ENCODE assay signal across 1 cellular context in genomic region chr14:24982472-24983155, GRCh38.
A peak's percentile ranks its signal among the peaks of the same experiment; 100 is the strongest.
TF ChIP-seq lines count a peak whose summit lies in the region.

No MANE protein-coding gene starts in this region.

TF ChIP-seq in HepG2, 621 proteins besides CTCF, POLR2A, EP300 and RAD21 (continued from another document and continues in another):
- TF ChIP-seq, protein P1, sequence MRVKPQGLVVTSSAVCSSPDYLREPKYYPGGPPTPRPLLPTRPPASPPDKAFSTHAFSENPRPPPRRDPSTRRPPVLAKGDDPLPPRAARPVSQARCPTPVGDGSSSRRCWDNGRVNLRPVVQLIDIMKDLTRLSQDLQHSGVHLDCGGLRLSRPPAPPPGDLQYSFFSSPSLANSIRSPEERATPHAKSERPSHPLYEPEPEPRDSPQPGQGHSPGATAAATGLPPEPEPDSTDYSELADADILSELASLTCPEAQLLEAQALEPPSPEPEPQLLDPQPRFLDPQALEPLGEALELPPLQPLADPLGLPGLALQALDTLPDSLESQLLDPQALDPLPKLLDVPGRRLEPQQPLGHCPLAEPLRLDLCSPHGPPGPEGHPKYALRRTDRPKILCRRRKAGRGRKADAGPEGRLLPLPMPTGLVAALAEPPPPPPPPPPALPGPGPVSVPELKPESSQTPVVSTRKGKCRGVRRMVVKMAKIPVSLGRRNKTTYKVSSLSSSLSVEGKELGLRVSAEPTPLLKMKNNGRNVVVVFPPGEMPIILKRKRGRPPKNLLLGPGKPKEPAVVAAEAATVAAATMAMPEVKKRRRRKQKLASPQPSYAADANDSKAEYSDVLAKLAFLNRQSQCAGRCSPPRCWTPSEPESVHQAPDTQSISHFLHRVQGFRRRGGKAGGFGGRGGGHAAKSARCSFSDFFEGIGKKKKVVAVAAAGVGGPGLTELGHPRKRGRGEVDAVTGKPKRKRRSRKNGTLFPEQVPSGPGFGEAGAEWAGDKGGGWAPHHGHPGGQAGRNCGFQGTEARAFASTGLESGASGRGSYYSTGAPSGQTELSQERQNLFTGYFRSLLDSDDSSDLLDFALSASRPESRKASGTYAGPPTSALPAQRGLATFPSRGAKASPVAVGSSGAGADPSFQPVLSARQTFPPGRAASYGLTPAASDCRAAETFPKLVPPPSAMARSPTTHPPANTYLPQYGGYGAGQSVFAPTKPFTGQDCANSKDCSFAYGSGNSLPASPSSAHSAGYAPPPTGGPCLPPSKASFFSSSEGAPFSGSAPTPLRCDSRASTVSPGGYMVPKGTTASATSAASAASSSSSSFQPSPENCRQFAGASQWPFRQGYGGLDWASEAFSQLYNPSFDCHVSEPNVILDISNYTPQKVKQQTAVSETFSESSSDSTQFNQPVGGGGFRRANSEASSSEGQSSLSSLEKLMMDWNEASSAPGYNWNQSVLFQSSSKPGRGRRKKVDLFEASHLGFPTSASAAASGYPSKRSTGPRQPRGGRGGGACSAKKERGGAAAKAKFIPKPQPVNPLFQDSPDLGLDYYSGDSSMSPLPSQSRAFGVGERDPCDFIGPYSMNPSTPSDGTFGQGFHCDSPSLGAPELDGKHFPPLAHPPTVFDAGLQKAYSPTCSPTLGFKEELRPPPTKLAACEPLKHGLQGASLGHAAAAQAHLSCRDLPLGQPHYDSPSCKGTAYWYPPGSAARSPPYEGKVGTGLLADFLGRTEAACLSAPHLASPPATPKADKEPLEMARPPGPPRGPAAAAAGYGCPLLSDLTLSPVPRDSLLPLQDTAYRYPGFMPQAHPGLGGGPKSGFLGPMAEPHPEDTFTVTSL (CRISPR knock-in tag; IDR thresholded peaks at IDR 0.05; ENCODE audit: borderline replicate concordance), result peak; percentile 86
- TF ChIP-seq, protein P2, sequence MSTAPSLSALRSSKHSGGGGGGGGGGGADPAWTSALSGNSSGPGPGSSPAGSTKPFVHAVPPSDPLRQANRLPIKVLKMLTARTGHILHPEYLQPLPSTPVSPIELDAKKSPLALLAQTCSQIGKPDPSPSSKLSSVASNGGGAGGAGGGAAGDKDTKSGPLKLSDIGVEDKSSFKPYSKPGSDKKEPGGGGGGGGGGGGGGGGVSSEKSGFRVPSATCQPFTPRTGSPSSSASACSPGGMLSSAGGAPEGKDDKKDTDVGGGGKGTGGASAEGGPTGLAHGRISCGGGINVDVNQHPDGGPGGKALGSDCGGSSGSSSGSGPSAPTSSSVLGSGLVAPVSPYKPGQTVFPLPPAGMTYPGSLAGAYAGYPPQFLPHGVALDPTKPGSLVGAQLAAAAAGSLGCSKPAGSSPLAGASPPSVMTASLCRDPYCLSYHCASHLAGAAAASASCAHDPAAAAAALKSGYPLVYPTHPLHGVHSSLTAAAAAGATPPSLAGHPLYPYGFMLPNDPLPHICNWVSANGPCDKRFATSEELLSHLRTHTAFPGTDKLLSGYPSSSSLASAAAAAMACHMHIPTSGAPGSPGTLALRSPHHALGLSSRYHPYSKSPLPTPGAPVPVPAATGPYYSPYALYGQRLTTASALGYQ (CRISPR knock-in tag; IDR thresholded peaks at IDR 0.05), result peak; percentile 61; the same call in 1 of the 2 replicates
- TF ChIP-seq BCL3 (CRISPR knock-in tag; IDR thresholded peaks at IDR 0.05) (no peak), FOSL2 (CRISPR knock-in tag; IDR thresholded peaks at IDR 0.05) (peak; percentile 65), JDP2 (CRISPR knock-in tag; IDR thresholded peaks at IDR 0.05; ENCODE audit: borderline replicate concordance) (no peak), ZNF3 (CRISPR knock-in tag; IDR thresholded peaks at IDR 0.05) (no peak; the same call in 1 of the 2 replicates), ATAD3A (CRISPR knock-in tag; IDR thresholded peaks at IDR 0.05) (no peak), ZC3H4 (CRISPR knock-in tag; IDR thresholded peaks at IDR 0.05; ENCODE audit: borderline replicate concordance) (no peak), MYC (CRISPR knock-in tag; IDR thresholded peaks at IDR 0.05; ENCODE audit: borderline replicate concordance) (no peak), STAT6 (CRISPR knock-in tag; IDR thresholded peaks at IDR 0.05; ENCODE audit: borderline replicate concordance) (no peak), AHR (CRISPR knock-in tag; IDR thresholded peaks at IDR 0.05) (no peak), THAP11 (CRISPR knock-in tag; IDR thresholded peaks at IDR 0.05) (peak; percentile 40), PTBP1 (IDR thresholded peaks at IDR 0.05; ENCODE audit: low read depth, low read length, poor library complexity, severe bottlenecking) (no peak), MXI1 (IDR thresholded peaks at IDR 0.05; ENCODE audit: borderline replicate concordance, low read depth, low read length) (no peak), JUN (CRISPR knock-in tag; IDR thresholded peaks at IDR 0.05) (no peak), RFX3 (CRISPR knock-in tag; IDR thresholded peaks at IDR 0.05) (no peak), ZNF431 (CRISPR knock-in tag; IDR thresholded peaks at IDR 0.05; ENCODE audit: borderline replicate concordance, low read depth) (no peak), ZNF605 (CRISPR knock-in tag; IDR thresholded peaks at IDR 0.05) (no peak), NCOA5 (CRISPR knock-in tag; IDR thresholded peaks at IDR 0.05) (no peak), ZNF713 (CRISPR knock-in tag; IDR thresholded peaks at IDR 0.05) (no peak), ARNTL (CRISPR knock-in tag; IDR thresholded peaks at IDR 0.05) (no peak), SALL1 (CRISPR knock-in tag; IDR thresholded peaks at IDR 0.05) (no peak), ZNF468 (CRISPR knock-in tag; IDR thresholded peaks at IDR 0.05) (no peak), ZNF674 (CRISPR knock-in tag; IDR thresholded peaks at IDR 0.05; ENCODE audit: low read depth) (no peak), NFYC (CRISPR knock-in tag; IDR thresholded peaks at IDR 0.05) (0 out of 2 replicates have a peak, but pooled peaks have one; percentile 4), ZNF646 (CRISPR knock-in tag; IDR thresholded peaks at IDR 0.05) (no peak)
- TF ChIP-seq, protein P3, sequence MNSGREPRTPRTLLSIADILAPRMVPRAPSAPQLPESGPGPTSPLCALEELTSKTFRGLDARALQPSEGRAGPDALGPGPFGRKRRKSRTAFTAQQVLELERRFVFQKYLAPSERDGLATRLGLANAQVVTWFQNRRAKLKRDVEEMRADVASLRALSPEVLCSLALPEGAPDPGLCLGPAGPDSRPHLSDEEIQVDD (CRISPR knock-in tag; IDR thresholded peaks at IDR 0.05; ENCODE audit: borderline replicate concordance), result no peak
- TF ChIP-seq, protein P4, sequence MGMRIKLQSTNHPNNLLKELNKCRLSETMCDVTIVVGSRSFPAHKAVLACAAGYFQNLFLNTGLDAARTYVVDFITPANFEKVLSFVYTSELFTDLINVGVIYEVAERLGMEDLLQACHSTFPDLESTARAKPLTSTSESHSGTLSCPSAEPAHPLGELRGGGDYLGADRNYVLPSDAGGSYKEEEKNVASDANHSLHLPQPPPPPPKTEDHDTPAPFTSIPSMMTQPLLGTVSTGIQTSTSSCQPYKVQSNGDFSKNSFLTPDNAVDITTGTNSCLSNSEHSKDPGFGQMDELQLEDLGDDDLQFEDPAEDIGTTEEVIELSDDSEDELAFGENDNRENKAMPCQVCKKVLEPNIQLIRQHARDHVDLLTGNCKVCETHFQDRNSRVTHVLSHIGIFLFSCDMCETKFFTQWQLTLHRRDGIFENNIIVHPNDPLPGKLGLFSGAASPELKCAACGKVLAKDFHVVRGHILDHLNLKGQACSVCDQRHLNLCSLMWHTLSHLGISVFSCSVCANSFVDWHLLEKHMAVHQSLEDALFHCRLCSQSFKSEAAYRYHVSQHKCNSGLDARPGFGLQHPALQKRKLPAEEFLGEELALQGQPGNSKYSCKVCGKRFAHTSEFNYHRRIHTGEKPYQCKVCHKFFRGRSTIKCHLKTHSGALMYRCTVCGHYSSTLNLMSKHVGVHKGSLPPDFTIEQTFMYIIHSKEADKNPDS (CRISPR knock-in tag; IDR thresholded peaks at IDR 0.05), result no peak
- TF ChIP-seq, protein P5, sequence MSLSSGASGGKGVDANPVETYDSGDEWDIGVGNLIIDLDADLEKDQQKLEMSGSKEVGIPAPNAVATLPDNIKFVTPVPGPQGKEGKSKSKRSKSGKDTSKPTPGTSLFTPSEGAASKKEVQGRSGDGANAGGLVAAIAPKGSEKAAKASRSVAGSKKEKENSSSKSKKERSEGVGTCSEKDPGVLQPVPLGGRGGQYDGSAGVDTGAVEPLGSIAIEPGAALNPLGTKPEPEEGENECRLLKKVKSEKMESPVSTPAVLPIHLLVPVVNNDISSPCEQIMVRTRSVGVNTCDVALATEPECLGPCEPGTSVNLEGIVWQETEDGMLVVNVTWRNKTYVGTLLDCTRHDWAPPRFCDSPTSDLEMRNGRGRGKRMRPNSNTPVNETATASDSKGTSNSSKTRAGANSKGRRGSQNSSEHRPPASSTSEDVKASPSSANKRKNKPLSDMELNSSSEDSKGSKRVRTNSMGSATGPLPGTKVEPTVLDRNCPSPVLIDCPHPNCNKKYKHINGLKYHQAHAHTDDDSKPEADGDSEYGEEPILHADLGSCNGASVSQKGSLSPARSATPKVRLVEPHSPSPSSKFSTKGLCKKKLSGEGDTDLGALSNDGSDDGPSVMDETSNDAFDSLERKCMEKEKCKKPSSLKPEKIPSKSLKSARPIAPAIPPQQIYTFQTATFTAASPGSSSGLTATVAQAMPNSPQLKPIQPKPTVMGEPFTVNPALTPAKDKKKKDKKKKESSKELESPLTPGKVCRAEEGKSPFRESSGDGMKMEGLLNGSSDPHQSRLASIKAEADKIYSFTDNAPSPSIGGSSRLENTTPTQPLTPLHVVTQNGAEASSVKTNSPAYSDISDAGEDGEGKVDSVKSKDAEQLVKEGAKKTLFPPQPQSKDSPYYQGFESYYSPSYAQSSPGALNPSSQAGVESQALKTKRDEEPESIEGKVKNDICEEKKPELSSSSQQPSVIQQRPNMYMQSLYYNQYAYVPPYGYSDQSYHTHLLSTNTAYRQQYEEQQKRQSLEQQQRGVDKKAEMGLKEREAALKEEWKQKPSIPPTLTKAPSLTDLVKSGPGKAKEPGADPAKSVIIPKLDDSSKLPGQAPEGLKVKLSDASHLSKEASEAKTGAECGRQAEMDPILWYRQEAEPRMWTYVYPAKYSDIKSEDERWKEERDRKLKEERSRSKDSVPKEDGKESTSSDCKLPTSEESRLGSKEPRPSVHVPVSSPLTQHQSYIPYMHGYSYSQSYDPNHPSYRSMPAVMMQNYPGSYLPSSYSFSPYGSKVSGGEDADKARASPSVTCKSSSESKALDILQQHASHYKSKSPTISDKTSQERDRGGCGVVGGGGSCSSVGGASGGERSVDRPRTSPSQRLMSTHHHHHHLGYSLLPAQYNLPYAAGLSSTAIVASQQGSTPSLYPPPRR (CRISPR knock-in tag; IDR thresholded peaks at IDR 0.05; ENCODE audit: borderline replicate concordance), result peak; percentile 34; the same call in 1 of the 2 replicates
